In the genomic region with DNA sequence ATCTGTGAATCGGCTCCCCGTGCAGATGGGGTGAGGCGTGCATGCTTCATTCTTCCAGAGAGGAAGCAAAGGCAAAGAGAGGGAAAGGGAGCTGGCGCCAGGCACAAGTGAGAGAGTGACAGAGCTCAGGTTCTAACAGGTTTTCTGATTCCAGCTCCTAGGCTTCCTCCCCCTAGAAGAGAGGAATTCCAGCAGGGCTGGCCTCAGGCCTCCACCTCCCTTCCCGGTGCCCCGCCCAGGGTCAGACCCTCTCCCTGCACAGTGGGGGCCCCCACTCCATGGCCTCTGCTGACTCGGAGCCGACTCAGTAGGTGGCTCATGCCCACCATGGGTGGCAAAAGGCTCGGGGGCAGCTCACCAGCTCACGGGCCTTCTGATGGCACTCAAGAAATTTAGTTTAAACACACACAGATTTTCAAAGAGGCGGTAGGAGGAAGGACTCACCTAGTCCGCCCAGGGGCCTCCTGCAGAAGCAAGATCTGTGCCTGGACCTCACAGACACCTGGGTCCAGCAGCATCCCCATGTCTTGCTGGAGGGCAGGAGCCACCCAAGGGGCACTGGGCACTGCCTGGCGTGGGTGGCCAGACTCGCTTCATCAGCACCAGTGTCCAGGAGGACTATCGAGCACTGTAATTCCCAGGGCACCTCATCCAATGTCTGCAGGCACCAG, we compare ENCODE assay signal across 25 cellular contexts.
DNase-seq lines count a peak whose midpoint lies in the region; ATAC-seq and TF ChIP-seq lines count a peak whose summit lies in the region.
"Had no signal": no experiment of that assay in that cellular context is flagged by ENCODE, and none has a peak within 500 bp of the region (broad histone marks: within the 10 kb centered on the region; RNA-seq: fewer than 3 reads in every experiment).

No MANE protein-coding gene starts in this region.

- intact Hi-C loops in posterior vena cava (cut with DNase I), result no loop called here

- H3K27ac Mint-ChIP-seq in activated T-cell treated with anti-CD3 and anti-CD28 coated beads, Interleukin-2, amount 50 U/mL, for 72 hours, result peak overlapping the region; percentile 31
- H3K27ac Mint-ChIP-seq in activated T-cell treated with anti-CD3 and anti-CD28 coated beads, Interleukin-2, amount 50 U/mL, for 24 hours, result no peak overlapping the region
- no peak overlapping the region for H3K27ac Mint-ChIP-seq in glutamatergic neuron (ENCODE audit: unreplicated experiment)
- H3K27ac Mint-ChIP-seq: activated T-helper 2 cell treated with anti-CD3 and anti-CD28 coated beads, Interferon-gamma antibody, Interleukin-2, Interleukin-4, amounts not matched to agents 10 μg/mL and 5 μg/mL and 100 μg/mL, durations not matched to agents 14 hours and 24 hours and 36 hours; CD8-positive, alpha-beta T cell; stimulated activated naive CD8-positive, alpha-beta T cell treated with anti-CD3 and anti-CD28 coated beads, Interleukin-15, amount 100 ng/mL, for 72 hours had no signal

- DNase-seq in activated T-cell treated with anti-CD3 and anti-CD28 coated beads, Interleukin-2, amount 50 U/mL, for 72 hours, result no peak
- DNase-seq in activated T-cell treated with anti-CD3 and anti-CD28 coated beads, Interleukin-2, amount 50 U/mL, for 24 hours, result no peak
- DNase-seq in NCI-H69 (lab: John Stamatoyannopoulos, UW), result peak; percentile 11
- DNase-seq in glutamatergic neuron, result peak; percentile 6
- DNase-seq in posterior vena cava (ENCODE audit: low spot score), result peak; percentile 76
- no peak for DNase-seq in superior temporal gyrus (ENCODE audit: extremely low spot score)
- no peak for DNase-seq in stimulated activated CD8-positive, alpha-beta memory T cell treated with anti-CD3 and anti-CD28 coated beads, Interleukin-4, amount 100 ng/mL, for 48 hours
- DNase-seq: activated CD4-positive, alpha-beta T cell treated with anti-CD3 and anti-CD28 coated beads, Interleukin-2, amount 50 U/mL, for 48 hours; CD8-positive, alpha-beta T cell; colonic mucosa; esophagus squamous epithelium; gastrocnemius medialis; hypothalamus; NCI-H1105 treated with DMSO at 0.1 percent for 48 hours; NCI-H2029; NCI-H226; NCI-H748 treated with DMSO at 0.1 percent for 48 hours; SIG-M5; stimulated activated naive CD8-positive, alpha-beta T cell treated with anti-CD3 and anti-CD28 coated beads, Interleukin-15, amount 100 ng/mL, for 72 hours; SW 1271; transverse colon had no signal

- H3K27me3 Mint-ChIP-seq in activated T-cell treated with anti-CD3 and anti-CD28 coated beads, Interleukin-2, amount 50 U/mL, for 72 hours (ENCODE audit: low read depth), result no peaks in the 10 kb centered on the region
- H3K27me3 Mint-ChIP-seq in activated T-cell treated with anti-CD3 and anti-CD28 coated beads, Interleukin-2, amount 50 U/mL, for 24 hours, result no peaks in the 10 kb centered on the region
- peaks cover 5% of the 10 kb centered on the region for H3K27me3 Mint-ChIP-seq in glutamatergic neuron (ENCODE audit: unreplicated experiment)
- H3K27me3 Mint-ChIP-seq: brain; IgD-negative memory B cell; stimulated activated naive CD8-positive, alpha-beta T cell treated with anti-CD3 and anti-CD28 coated beads, Interleukin-15, amount 100 ng/mL, for 72 hours had no signal

- no peak overlapping the region for H3K4me3 Mint-ChIP-seq in activated T-cell treated with anti-CD3 and anti-CD28 coated beads, Interleukin-2, amount 50 U/mL, for 72 hours
- no peak overlapping the region for H3K4me3 Mint-ChIP-seq in activated T-cell treated with anti-CD3 and anti-CD28 coated beads, Interleukin-2, amount 50 U/mL, for 24 hours
- H3K4me3 Mint-ChIP-seq in glutamatergic neuron (ENCODE audit: unreplicated experiment), result no peak overlapping the region
- H3K4me3 Mint-ChIP-seq: brain; CD8-positive, alpha-beta T cell; IgD-negative memory B cell; stimulated activated naive CD8-positive, alpha-beta T cell treated with anti-CD3 and anti-CD28 coated beads, Interleukin-15, amount 100 ng/mL, for 72 hours had no signal

- TF ChIP-seq CTCF in glutamatergic neuron (IDR thresholded peaks at IDR 0.05; ENCODE audit: partially characterized antibody, unreplicated experiment), result no peak

- H3K9me3 Mint-ChIP-seq in activated T-cell treated with anti-CD3 and anti-CD28 coated beads, Interleukin-2, amount 50 U/mL, for 72 hours, result no peaks in the 10 kb centered on the region
- no peaks in the 10 kb centered on the region for H3K9me3 Mint-ChIP-seq in activated T-cell treated with anti-CD3 and anti-CD28 coated beads, Interleukin-2, amount 50 U/mL, for 24 hours
- peaks cover 11% of the 10 kb centered on the region for H3K9me3 Mint-ChIP-seq in glutamatergic neuron (ENCODE audit: unreplicated experiment)
- H3K9me3 Mint-ChIP-seq: activated T-helper 2 cell treated with anti-CD3 and anti-CD28 coated beads, Interferon-gamma antibody, Interleukin-2, Interleukin-4, amounts not matched to agents 10 μg/mL and 5 μg/mL and 100 μg/mL, durations not matched to agents 14 hours and 24 hours and 36 hours; brain; CD8-positive, alpha-beta T cell; IgD-negative memory B cell; stimulated activated naive CD8-positive, alpha-beta T cell treated with anti-CD3 and anti-CD28 coated beads, Interleukin-15, amount 100 ng/mL, for 72 hours had no signal

- H3K36me3 Mint-ChIP-seq in activated T-cell treated with anti-CD3 and anti-CD28 coated beads, Interleukin-2, amount 50 U/mL, for 72 hours (ENCODE audit: insufficient read depth in 2 of 2), result no peaks in the 10 kb centered on the region
- peaks cover 3% of the 10 kb centered on the region for H3K36me3 Mint-ChIP-seq in activated T-cell treated with anti-CD3 and anti-CD28 coated beads, Interleukin-2, amount 50 U/mL, for 24 hours (ENCODE audit: low read depth)
- no peaks in the 10 kb centered on the region for H3K36me3 Mint-ChIP-seq in glutamatergic neuron (ENCODE audit: unreplicated experiment)

- ATAC-seq in activated T-cell treated with anti-CD3 and anti-CD28 coated beads, Interleukin-2, amount 50 U/mL, for 72 hours (replicated peaks in 1 of 2), result no peak
- no peak for ATAC-seq in HG03520 (IDR thresholded peaks at IDR 0.05; ENCODE audit: unreplicated experiment)
- ATAC-seq: CD8-positive, alpha-beta T cell; gastrocnemius medialis had no signal

- no peaks in the 10 kb centered on the region for H3K4me1 Mint-ChIP-seq in activated T-cell treated with anti-CD3 and anti-CD28 coated beads, Interleukin-2, amount 50 U/mL, for 72 hours (ENCODE audit: low read depth)
- peaks cover 7% of the 10 kb centered on the region for H3K4me1 Mint-ChIP-seq in activated T-cell treated with anti-CD3 and anti-CD28 coated beads, Interleukin-2, amount 50 U/mL, for 24 hours (ENCODE audit: low read depth)
- peaks cover 18% of the 10 kb centered on the region for H3K4me1 Mint-ChIP-seq in glutamatergic neuron (ENCODE audit: low read depth, unreplicated experiment)

Comparison
In these comparisons a context has a peak if more than half of its experiments do, and no peak if none do; other contexts are left out.
1. DNase-seq: peak in NCI-H69 (single experiment), glutamatergic neuron (single experiment) and posterior vena cava (single experiment); none in activated T-cell treated with anti-CD3 and anti-CD28 coated beads, Interleukin-2, amount 50 U/mL, for 72 hours (0 of 2), activated T-cell treated with anti-CD3 and anti-CD28 coated beads, Interleukin-2, amount 50 U/mL, for 24 hours (single experiment), superior temporal gyrus (single experiment) and stimulated activated CD8-positive, alpha-beta memory T cell treated with anti-CD3 and anti-CD28 coated beads, Interleukin-4, amount 100 ng/mL, for 48 hours (single experiment).